1 cellular context compared by ENCODE assay signal in the genomic region with DNA sequence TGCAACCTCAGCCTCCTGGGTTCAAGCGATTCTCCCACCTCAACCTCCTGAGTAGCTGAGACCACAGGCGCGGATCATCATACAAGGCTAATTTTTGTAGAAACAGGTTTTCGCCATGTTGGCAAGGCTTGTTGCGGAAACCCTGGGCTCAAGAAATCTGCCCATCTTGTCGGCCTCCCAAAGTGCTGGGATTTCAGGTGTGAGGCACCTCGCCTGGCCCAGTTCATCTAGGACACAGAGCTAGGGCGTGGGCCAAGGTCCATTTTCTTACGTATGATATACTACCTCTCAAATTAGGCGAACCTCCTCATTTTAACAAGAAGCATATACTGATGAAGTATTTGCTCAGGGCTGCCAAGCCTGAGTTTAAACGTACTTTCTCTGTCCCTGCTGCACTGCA.
A peak's percentile ranks its signal among the peaks of the same experiment; 100 is the strongest.
TF ChIP-seq lines count a peak whose summit lies in the region.

No MANE protein-coding gene starts in this region.

TF ChIP-seq in GM12878, 131 proteins besides CTCF, POLR2A, EP300 and RAD21:
- peak; percentile 78 for TF ChIP-seq POLR2AphosphoS5 (IDR thresholded peaks at IDR 0.05; ENCODE audit: low read length)
- TF ChIP-seq SMAD5 (IDR thresholded peaks at IDR 0.05; ENCODE audit: low read depth): no peak
